ENCODE assay signal across 9 cellular contexts in genomic region chr3:56494679-56495322, GRCh38. TPM values are rescaled to one million over a fixed set of nuclear protein-coding genes. Genes with fewer than 3 reads are reported as not detected.
DNase-seq lines count a peak whose midpoint lies in the region; ATAC-seq, FAIRE-seq and TF ChIP-seq lines count a peak whose summit lies in the region.
"Had no signal": no experiment of that assay in that cellular context is flagged by ENCODE, and none has a peak within 500 bp of the region (broad histone marks: within the 10 kb centered on the region; RNA-seq: fewer than 3 reads in every experiment).

No MANE protein-coding gene starts in this region.

- H3F3A ChIP-seq in smooth muscle cell (ENCODE audit: low read depth) = no peaks in the 10 kb centered on the region

- DNase-seq in activated gamma-delta T cell treated with Interleukin-2 at 50 U/mL for 16 hours (peak; percentile 70), activated gamma-delta T cell (lab: John Stamatoyannopoulos, UW) (no peak), NCI-H1694 (lab: John Stamatoyannopoulos, UW) (peak; percentile 53), T-helper 22 cell (ENCODE audit: low read depth) (peak; percentile 32), astrocyte (ENCODE audit: low read depth) (peak; percentile 66), hypothalamus (lab: John Stamatoyannopoulos, UW) (peak in 35 of 51 donors; percentile 0 to 47 (median 14)), smooth muscle cell (lab: John Stamatoyannopoulos, UW; ENCODE audit: unreplicated experiment) (peak; percentile 5)

- no peaks in the 10 kb centered on the region for H3K79me2 ChIP-seq in astrocyte (ENCODE audit: insufficient read depth, low read length)
- H3K79me2 ChIP-seq in smooth muscle cell (ENCODE audit: low read depth) = no peaks in the 10 kb centered on the region

- peaks cover 18% of the 10 kb centered on the region for H3K27me3 Mint-ChIP-seq in astrocyte (ENCODE audit: low read depth, unreplicated experiment)

- H3K9me3 ChIP-seq in astrocyte (ENCODE audit: insufficient read depth, low read depth, low read length) (no peaks in the 10 kb centered on the region), smooth muscle cell (replicated peaks; ENCODE audit: low read depth) (no peaks in the 10 kb centered on the region)
- H3K9me3 ChIP-seq: BLaER1 treated with 17β-estradiol and CSF1 and Interleukin-3, amounts not matched to agents 10 nM and 100 nM had no signal

- no peaks in the 10 kb centered on the region for H3K36me3 ChIP-seq in astrocyte (ENCODE audit: insufficient read depth, low read length)
- no peaks in the 10 kb centered on the region for H3K36me3 ChIP-seq in smooth muscle cell (ENCODE audit: low read depth)
- H3K36me3 ChIP-seq: BLaER1 treated with 17β-estradiol and CSF1 and Interleukin-3, amounts not matched to agents 10 nM and 100 nM had no signal

- peaks cover 5% of the 10 kb centered on the region for H3K4me1 Mint-ChIP-seq in astrocyte (ENCODE audit: low read depth, unreplicated experiment)

- no peaks in the 10 kb centered on the region for H3K27me3 ChIP-seq in astrocyte (ENCODE audit: insufficient read depth, low read length)
- peaks cover 5% of the 10 kb centered on the region for H3K27me3 ChIP-seq in smooth muscle cell (ENCODE audit: low read depth)
- H3K27me3 ChIP-seq: BLaER1 treated with 17β-estradiol and CSF1 and Interleukin-3, amounts not matched to agents 10 nM and 100 nM had no signal

- peak; percentile 85 for ATAC-seq in HG02870 (IDR thresholded peaks at IDR 0.05; ENCODE audit: unreplicated experiment)

- H3K9me3 Mint-ChIP-seq in astrocyte (ENCODE audit: unreplicated experiment) = no peaks in the 10 kb centered on the region

- H3K36me3 Mint-ChIP-seq in astrocyte (ENCODE audit: low read depth, unreplicated experiment) = no peaks in the 10 kb centered on the region

- no peak overlapping the region for H3K27ac Mint-ChIP-seq in astrocyte (ENCODE audit: unreplicated experiment)

- no peak overlapping the region for H3K4me3 Mint-ChIP-seq in astrocyte (ENCODE audit: unreplicated experiment)

- no peak overlapping the region for H3K27ac ChIP-seq in astrocyte (ENCODE audit: low read depth, low read length)
- no peak overlapping the region for H3K27ac ChIP-seq in smooth muscle cell (ENCODE audit: low read depth)
- H3K27ac ChIP-seq: BLaER1 treated with 17β-estradiol and CSF1 and Interleukin-3, amounts not matched to agents 10 nM and 100 nM had no signal

- H3K4me1 ChIP-seq in astrocyte (ENCODE audit: insufficient read depth, low read length) (no peaks in the 10 kb centered on the region), smooth muscle cell (ENCODE audit: low read depth) (no peaks in the 10 kb centered on the region)
- H3K4me1 ChIP-seq: BLaER1 treated with 17β-estradiol and CSF1 and Interleukin-3, amounts not matched to agents 10 nM and 100 nM had no signal

- H2AFZ ChIP-seq in astrocyte (ENCODE audit: low read depth, low read length) (no peak overlapping the region), smooth muscle cell (ENCODE audit: low read depth) (no peak overlapping the region)

- H3K4me2 ChIP-seq in astrocyte (ENCODE audit: low read length) (no peak overlapping the region), smooth muscle cell (no peak overlapping the region)
- H3K4me2 ChIP-seq: BLaER1 treated with 17β-estradiol and CSF1 and Interleukin-3, amounts not matched to agents 10 nM and 100 nM had no signal

- H3K9ac ChIP-seq in astrocyte (ENCODE audit: low read length) = no peak overlapping the region
- H3K9ac ChIP-seq in smooth muscle cell (ENCODE audit: low read depth) = no peak overlapping the region
- H3K9ac ChIP-seq: BLaER1 treated with 17β-estradiol and CSF1 and Interleukin-3, amounts not matched to agents 10 nM and 100 nM had no signal

- TF ChIP-seq CTCF in astrocyte (IDR thresholded peaks at IDR 0.05; ENCODE audit: insufficient read depth, low read depth, low read length) (peak; percentile 99), smooth muscle cell (IDR thresholded peaks at IDR 0.05; ENCODE audit: borderline replicate concordance, insufficient read depth, poor library complexity, severe bottlenecking) (peak; percentile 98)

- H3K4me3 ChIP-seq in astrocyte (ENCODE audit: insufficient read depth, low read depth, low read length) (no peak overlapping the region), smooth muscle cell (no peak overlapping the region)
- H3K4me3 ChIP-seq: BLaER1 treated with 17β-estradiol and CSF1 and Interleukin-3, amounts not matched to agents 10 nM and 100 nM had no signal

- WGBS in smooth muscle cell (ENCODE audit: low lambda C conversion rate) = 9% methylated on average over 5 of the region's 5 CpGs

- peak; percentile 37 for FAIRE-seq in astrocyte (lab: Jason Lieb, UNC)

- H4K20me1 ChIP-seq in astrocyte (ENCODE audit: insufficient read depth, low read length) = no peaks in the 10 kb centered on the region
- H4K20me1 ChIP-seq in smooth muscle cell (ENCODE audit: low read depth) = no peaks in the 10 kb centered on the region
- H4K20me1 ChIP-seq: BLaER1 treated with 17β-estradiol and CSF1 and Interleukin-3, amounts not matched to agents 10 nM and 100 nM had no signal

RNA-seq across cellular contexts. Expression of gene ERC2, which starts 26.5 kb away (rescaled TPM):
- total RNA-seq in astrocyte = 4.1 and 7.4 TPM in 2 replicates
- 1.1 and 2.2 TPM in 2 replicates for total RNA-seq in smooth muscle cell
- 1.0 TPM in 1 of 2 replicates, not detected in the other for polyA plus RNA-seq in smooth muscle cell
